ENCODE assay signal across 35 cellular contexts in genomic region chr15:76718863-76719262, GRCh38.
"Had no signal": no experiment of that assay in that cellular context is flagged by ENCODE, and none has a peak within 500 bp of the region (broad histone marks: within the 10 kb centered on the region; RNA-seq: fewer than 3 reads in every experiment).

No MANE protein-coding gene starts in this region.

- FAIRE-seq: astrocyte, bronchial epithelial cell had no signal

- H3K9me3 ChIP-seq: adrenal gland, body of pancreas had no signal

- ATAC-seq: activated naive CD4-positive, alpha-beta T cell treated with anti-CD3 and anti-CD28 coated beads, Interleukin-2, amount 50 U/mL, for 72 hours; activated naive CD8-positive, alpha-beta T cell treated with anti-CD3 and anti-CD28 coated beads, Interleukin-2, amount 50 U/mL, for 24 hours; activated T-cell treated with anti-CD3 and anti-CD28 coated beads, Interleukin-2, amount 50 U/mL, for 4 hours; activated T-cell treated with anti-CD3 and anti-CD28 coated beads, Interleukin-2, amount 50 U/mL, for 72 hours; activated T-helper 17 cell treated with anti-CD3 and anti-CD28 coated beads, Interleukin-2, amount 50 U/mL, for 72 hours; body of pancreas had no signal

- H3K27me3 ChIP-seq: adrenal gland, ascending aorta, body of pancreas, brain microvascular endothelial cell, breast epithelium, cardiac muscle cell had no signal

- H3K27ac ChIP-seq: adrenal gland, ascending aorta, body of pancreas, brain microvascular endothelial cell, breast epithelium, cardiac muscle cell had no signal

- H3K4me3 ChIP-seq: adrenal gland, ascending aorta, body of pancreas, breast epithelium, cardiac muscle cell had no signal

- H3K4me1 ChIP-seq: adrenal gland, ascending aorta, body of pancreas, breast epithelium had no signal

- DNase-seq: activated effector memory CD4-positive, alpha-beta T cell treated with anti-CD3 and anti-CD28 coated beads, Interleukin-2, amount 50 U/mL, for 16 hours; activated effector memory CD4-positive, alpha-beta T cell treated with Interleukin-2 at 50 U/mL for 16 hours; activated gamma-delta T cell; activated gamma-delta T cell treated with Interleukin-2 at 50 U/mL for 16 hours; activated naive CD4-positive, alpha-beta T cell; activated naive CD4-positive, alpha-beta T cell treated with anti-CD3 and anti-CD28 coated beads for 36 hours; activated naive CD4-positive, alpha-beta T cell treated with anti-CD3 and anti-CD28 coated beads, Interleukin-2, amount 10 ng/mL, durations not matched to agents 7 days and 5 days; activated naive CD4-positive, alpha-beta T cell treated with anti-CD3 and anti-CD28 coated beads, Interleukin-2, amount 50 U/mL, for 16 hours; activated naive CD4-positive, alpha-beta T cell treated with Interleukin-2 at 50 U/mL for 16 hours; activated naive CD8-positive, alpha-beta T cell treated with anti-CD3 and anti-CD28 coated beads for 36 hours; activated naive CD8-positive, alpha-beta T cell treated with anti-CD3 and anti-CD28 coated beads, Interleukin-2, amount 10 ng/mL, durations not matched to agents 7 days and 5 days; activated naive CD8-positive, alpha-beta T cell treated with anti-CD3 and anti-CD28 coated beads, Interleukin-2, amount 50 U/mL, for 24 hours; activated T-cell treated with anti-CD3 and anti-CD28 coated beads for 4 hours; activated T-cell treated with anti-CD3 and anti-CD28 coated beads, Interleukin-2, amount 50 U/mL, for 1 hour; activated T-cell treated with anti-CD3 and anti-CD28 coated beads, Interleukin-2, amount 50 U/mL, for 24 hours; activated T-cell treated with anti-CD3 and anti-CD28 coated beads, Interleukin-2, amount 50 U/mL, for 4 hours; activated T-cell treated with anti-CD3 and anti-CD28 coated beads, Interleukin-2, amount 50 U/mL, for 48 hours; activated T-cell treated with anti-CD3 and anti-CD28 coated beads, Interleukin-2, amount 50 U/mL, for 72 hours; adrenal gland; amniotic stem cell; amygdala; anterior cingulate cortex; aorta; body of pancreas; brain microvascular endothelial cell; caudate nucleus; central memory CD4-positive, alpha-beta T cell; cerebellar nuclear complex had no signal

- H3K36me3 ChIP-seq: adrenal gland, brain microvascular endothelial cell, breast epithelium, cardiac muscle cell had no signal
